Comparison of ENCODE assay signal across 10 cellular contexts in genomic region chr7:18119985-18120384, GRCh38.
DNase-seq lines count a peak whose midpoint lies in the region; TF ChIP-seq lines count a peak whose summit lies in the region.
"Had no signal": no experiment of that assay in that cellular context is flagged by ENCODE, and none has a peak within 500 bp of the region (broad histone marks: within the 10 kb centered on the region; RNA-seq: fewer than 3 reads in every experiment).

No MANE protein-coding gene starts in this region.

- H3K27ac Mint-ChIP-seq in endodermal cell (no peak overlapping the region), neural crest cell (ENCODE audit: unreplicated experiment) (no peak overlapping the region)

- H3K9ac ChIP-seq in endodermal cell (ENCODE audit: extremely low read depth, low read length, poor library complexity, severe bottlenecking) = no peak overlapping the region

- no peaks in the 10 kb centered on the region for H3K36me3 ChIP-seq in endodermal cell (ENCODE audit: control insufficient read depth, insufficient read depth, low read length)

- H3K4me1 Mint-ChIP-seq in endodermal cell (peaks cover 2% of the 10 kb centered on the region), neural crest cell (peaks cover 11% of the 10 kb centered on the region)

- H3K36me3 Mint-ChIP-seq in endodermal cell (ENCODE audit: low read depth) (no peaks in the 10 kb centered on the region), neural crest cell (ENCODE audit: low read depth) (no peaks in the 10 kb centered on the region)

- H3K9me3 Mint-ChIP-seq in endodermal cell = no peaks in the 10 kb centered on the region
- H3K9me3 Mint-ChIP-seq in neural crest cell = no peaks in the 10 kb centered on the region

- TF ChIP-seq CTCF in endodermal cell (conservative IDR thresholded peaks at IDR 0.05) (peak; percentile 75), neural crest cell (conservative IDR thresholded peaks at IDR 0.05) (peak; percentile 30)

- H3K4me3 ChIP-seq in endodermal cell (ENCODE audit: low read length) = no peak overlapping the region

- H3K27ac ChIP-seq in endodermal cell (ENCODE audit: low read depth, low read length) = no peak overlapping the region

- no peaks in the 10 kb centered on the region for H3K27me3 ChIP-seq in endodermal cell (ENCODE audit: control insufficient read depth, insufficient read depth, low read length, poor library complexity, severe bottlenecking)

- no peak overlapping the region for H3K4me3 Mint-ChIP-seq in endodermal cell
- no peak overlapping the region for H3K4me3 Mint-ChIP-seq in neural crest cell

- DNase-seq in DMS53 (lab: John Stamatoyannopoulos, UW) (peak; percentile 19), DMS53 treated with DMSO at 0.1 percent for 48 hours (lab: John Stamatoyannopoulos, UW; ENCODE audit: unreplicated experiment) (no peak), NCI-H226 (peak; percentile 28), endodermal cell (peak; percentile 61), neural crest cell (ENCODE audit: low read depth, low spot score) (no peak), medulla oblongata (ENCODE audit: extremely low spot score) (no peak), AG08396 (ENCODE audit: low spot score) (no peak)
- DNase-seq in activated CD4-positive, alpha-beta T cell treated with anti-CD3 and anti-CD28 coated beads for 48 hours = no peak
- DNase-seq: OCI-M1, retina had no signal

- H3K9me3 ChIP-seq in endodermal cell (ENCODE audit: control insufficient read depth, low read length) = no peaks in the 10 kb centered on the region

- no peaks in the 10 kb centered on the region for H3K27me3 Mint-ChIP-seq in endodermal cell (ENCODE audit: insufficient read depth)
- no peaks in the 10 kb centered on the region for H3K27me3 Mint-ChIP-seq in neural crest cell (ENCODE audit: low read depth)

- H3K4me1 ChIP-seq in endodermal cell (ENCODE audit: control insufficient read depth, insufficient read depth, low read length) = no peaks in the 10 kb centered on the region

Comparison
In these comparisons a context has a peak if more than half of its experiments do, and no peak if none do; other contexts are left out.
1. DNase-seq: peak in DMS53 (single experiment), NCI-H226 (single experiment) and endodermal cell (single experiment); none in DMS53 treated with DMSO at 0.1 percent for 48 hours (single experiment), neural crest cell (single experiment), medulla oblongata (single experiment), activated CD4-positive, alpha-beta T cell treated with anti-CD3 and anti-CD28 coated beads for 48 hours (single experiment) and AG08396 (single experiment).